Comparison of ENCODE assay signal across 1 cellular context in the genomic region with DNA sequence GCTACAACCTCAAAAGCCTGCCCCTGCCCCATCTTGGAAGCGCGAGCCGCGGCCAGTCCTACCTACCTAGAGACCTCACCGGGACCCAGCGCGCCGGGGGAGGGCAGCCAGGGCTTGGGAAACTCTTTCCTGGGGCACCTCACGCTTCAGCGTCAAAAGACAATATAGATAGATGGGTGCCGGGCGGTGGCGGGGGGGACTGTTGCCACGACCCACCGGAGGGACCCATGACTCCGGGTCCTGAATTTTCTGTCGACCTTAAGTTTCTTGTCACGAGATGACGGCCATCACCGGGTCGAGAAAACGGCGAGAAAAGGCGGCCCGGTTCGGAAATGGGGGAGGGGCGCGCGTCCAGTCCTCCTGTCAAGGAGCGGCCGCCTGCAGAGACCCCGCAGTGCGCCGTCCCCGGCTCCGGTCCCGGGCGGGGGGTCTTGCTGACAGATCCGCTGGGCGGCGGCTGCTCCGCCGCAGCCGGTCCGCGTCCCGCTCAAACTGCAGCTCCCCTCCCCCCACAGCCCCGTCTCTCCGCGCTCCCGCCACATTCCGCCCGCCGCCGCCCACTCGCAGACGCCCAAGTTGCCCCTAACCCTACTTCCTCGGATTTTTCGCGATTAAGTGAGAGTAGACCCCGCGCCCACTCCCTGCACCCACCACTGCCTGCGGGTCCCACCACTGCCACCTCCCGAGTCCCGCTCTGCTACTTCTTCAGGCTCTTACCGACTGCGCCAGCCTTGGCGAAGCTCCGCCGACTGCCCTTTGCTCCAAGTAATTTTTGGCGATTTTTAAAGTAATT.
TF ChIP-seq lines count a peak whose summit lies in the region.

No MANE protein-coding gene starts in this region.

TF ChIP-seq in HepG2, 621 proteins besides CTCF, POLR2A, EP300 and RAD21 (continued from another document):
- TF ChIP-seq, protein P1, sequence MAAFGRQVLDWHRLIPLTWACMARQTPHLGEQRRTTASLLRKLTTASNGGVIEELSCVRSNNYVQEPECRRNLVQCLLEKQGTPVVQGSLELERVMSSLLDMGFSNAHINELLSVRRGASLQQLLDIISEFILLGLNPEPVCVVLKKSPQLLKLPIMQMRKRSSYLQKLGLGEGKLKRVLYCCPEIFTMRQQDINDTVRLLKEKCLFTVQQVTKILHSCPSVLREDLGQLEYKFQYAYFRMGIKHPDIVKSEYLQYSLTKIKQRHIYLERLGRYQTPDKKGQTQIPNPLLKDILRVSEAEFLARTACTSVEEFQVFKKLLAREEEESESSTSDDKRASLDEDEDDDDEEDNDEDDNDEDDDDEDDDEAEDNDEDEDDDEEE (CRISPR knock-in tag; IDR thresholded peaks at IDR 0.05) = no peak
- TF ChIP-seq, protein P2, sequence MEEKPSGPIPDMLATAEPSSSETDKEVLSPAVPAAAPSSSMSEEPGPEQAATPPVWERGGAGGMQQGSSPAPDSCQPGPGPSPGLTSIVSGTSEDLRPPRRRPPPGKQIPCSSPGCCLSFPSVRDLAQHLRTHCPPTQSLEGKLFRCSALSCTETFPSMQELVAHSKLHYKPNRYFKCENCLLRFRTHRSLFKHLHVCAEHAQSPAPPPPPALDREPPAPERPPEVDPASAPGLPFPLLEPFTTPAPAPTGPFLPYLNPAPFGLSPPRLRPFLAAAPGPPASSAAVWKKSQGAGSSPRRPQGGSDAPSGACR (CRISPR knock-in tag; IDR thresholded peaks at IDR 0.05) = peak; percentile 9; the same call in 1 of the 2 replicates
- TF ChIP-seq ZBTB38 (CRISPR knock-in tag; IDR thresholded peaks at IDR 0.05) = peak; percentile 40; the same call in 1 of the 2 replicates
- peak; percentile 27 for TF ChIP-seq RBM39 (IDR thresholded peaks at IDR 0.05; ENCODE audit: low read depth, low read length, poor library complexity, severe bottlenecking)
- TF ChIP-seq HNF1B (CRISPR knock-in tag; IDR thresholded peaks at IDR 0.05) = no peak
- TF ChIP-seq, protein P3, sequence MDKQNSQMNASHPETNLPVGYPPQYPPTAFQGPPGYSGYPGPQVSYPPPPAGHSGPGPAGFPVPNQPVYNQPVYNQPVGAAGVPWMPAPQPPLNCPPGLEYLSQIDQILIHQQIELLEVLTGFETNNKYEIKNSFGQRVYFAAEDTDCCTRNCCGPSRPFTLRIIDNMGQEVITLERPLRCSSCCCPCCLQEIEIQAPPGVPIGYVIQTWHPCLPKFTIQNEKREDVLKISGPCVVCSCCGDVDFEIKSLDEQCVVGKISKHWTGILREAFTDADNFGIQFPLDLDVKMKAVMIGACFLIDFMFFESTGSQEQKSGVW (CRISPR knock-in tag; IDR thresholded peaks at IDR 0.05; ENCODE audit: borderline replicate concordance) = 0 out of 2 replicates have a peak, but pooled peaks have one; percentile 57
- TF ChIP-seq JUND (CRISPR knock-in tag; IDR thresholded peaks at IDR 0.05) = no peak
- no peak for TF ChIP-seq RELA (CRISPR knock-in tag; IDR thresholded peaks at IDR 0.05)
- no peak; the same call in 1 of the 2 replicates for TF ChIP-seq ZNF383 (CRISPR knock-in tag; IDR thresholded peaks at IDR 0.05; ENCODE audit: borderline replicate concordance)
- no peak; the same call in 1 of the 2 replicates for TF ChIP-seq ZNF747 (CRISPR knock-in tag; IDR thresholded peaks at IDR 0.05; ENCODE audit: borderline replicate concordance)
- peak; percentile 44; the same call in 1 of the 2 replicates for TF ChIP-seq KDM5A (IDR thresholded peaks at IDR 0.05; ENCODE audit: borderline replicate concordance, low read length)
- TF ChIP-seq CENPBD1 (CRISPR knock-in tag; IDR thresholded peaks at IDR 0.05; ENCODE audit: borderline replicate concordance, low read depth) = no peak
- no peak for TF ChIP-seq ZNF644 (CRISPR knock-in tag; IDR thresholded peaks at IDR 0.05; ENCODE audit: low read depth)
- no peak for TF ChIP-seq MAFK (conservative IDR thresholded peaks at IDR 0.05 in 1 of 2, IDR thresholded peaks at IDR 0.05 in 1 of 2; ENCODE audit: low read length in 2 of 2)
- 0 out of 2 replicates have a peak, but pooled peaks have one; percentile 13 for TF ChIP-seq THAP11 (CRISPR knock-in tag; IDR thresholded peaks at IDR 0.05)
- peak; percentile 57 for TF ChIP-seq HNRNPK (IDR thresholded peaks at IDR 0.05; ENCODE audit: low read depth, low read length, poor library complexity, severe bottlenecking)
- no peak for TF ChIP-seq ZNF101 (CRISPR knock-in tag; IDR thresholded peaks at IDR 0.05; ENCODE audit: borderline replicate concordance, low read depth)
- no peak for TF ChIP-seq THYN1 (CRISPR knock-in tag; IDR thresholded peaks at IDR 0.05; ENCODE audit: borderline replicate concordance, low read depth)
- TF ChIP-seq, protein P4, sequence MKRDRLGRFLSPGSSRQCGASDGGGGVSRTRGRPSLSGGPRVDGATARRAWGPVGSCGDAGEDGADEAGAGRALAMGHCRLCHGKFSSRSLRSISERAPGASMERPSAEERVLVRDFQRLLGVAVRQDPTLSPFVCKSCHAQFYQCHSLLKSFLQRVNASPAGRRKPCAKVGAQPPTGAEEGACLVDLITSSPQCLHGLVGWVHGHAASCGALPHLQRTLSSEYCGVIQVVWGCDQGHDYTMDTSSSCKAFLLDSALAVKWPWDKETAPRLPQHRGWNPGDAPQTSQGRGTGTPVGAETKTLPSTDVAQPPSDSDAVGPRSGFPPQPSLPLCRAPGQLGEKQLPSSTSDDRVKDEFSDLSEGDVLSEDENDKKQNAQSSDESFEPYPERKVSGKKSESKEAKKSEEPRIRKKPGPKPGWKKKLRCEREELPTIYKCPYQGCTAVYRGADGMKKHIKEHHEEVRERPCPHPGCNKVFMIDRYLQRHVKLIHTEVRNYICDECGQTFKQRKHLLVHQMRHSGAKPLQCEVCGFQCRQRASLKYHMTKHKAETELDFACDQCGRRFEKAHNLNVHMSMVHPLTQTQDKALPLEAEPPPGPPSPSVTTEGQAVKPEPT (CRISPR knock-in tag; IDR thresholded peaks at IDR 0.05; ENCODE audit: low read depth) = no peak
- TF ChIP-seq, protein P5, sequence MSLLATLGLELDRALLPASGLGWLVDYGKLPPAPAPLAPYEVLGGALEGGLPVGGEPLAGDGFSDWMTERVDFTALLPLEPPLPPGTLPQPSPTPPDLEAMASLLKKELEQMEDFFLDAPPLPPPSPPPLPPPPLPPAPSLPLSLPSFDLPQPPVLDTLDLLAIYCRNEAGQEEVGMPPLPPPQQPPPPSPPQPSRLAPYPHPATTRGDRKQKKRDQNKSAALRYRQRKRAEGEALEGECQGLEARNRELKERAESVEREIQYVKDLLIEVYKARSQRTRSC (CRISPR knock-in tag; IDR thresholded peaks at IDR 0.05; ENCODE audit: low read depth) = 0 out of 2 replicates have a peak, but pooled peaks have one; percentile 26
- no peak for TF ChIP-seq MAZ (IDR thresholded peaks at IDR 0.05; ENCODE audit: borderline replicate concordance, low read depth, low read length)
- TF ChIP-seq MAZ (CRISPR knock-in tag; IDR thresholded peaks at IDR 0.05; ENCODE audit: low read depth) = no peak; the same call in 1 of the 2 replicates
- TF ChIP-seq GATA4 (IDR thresholded peaks at IDR 0.05; ENCODE audit: borderline replicate concordance, low read depth) = no peak
- TF ChIP-seq KDM3A (CRISPR knock-in tag; IDR thresholded peaks at IDR 0.05; ENCODE audit: low read depth) = no peak
- TF ChIP-seq GATAD1 (CRISPR knock-in tag; IDR thresholded peaks at IDR 0.05) = no peak
- no peak for TF ChIP-seq ARNTL (CRISPR knock-in tag; IDR thresholded peaks at IDR 0.05)
- TF ChIP-seq ZFP82 (CRISPR knock-in tag; IDR thresholded peaks at IDR 0.05; ENCODE audit: borderline replicate concordance) = peak; percentile 62; the same call in 1 of the 2 replicates
- no peak for TF ChIP-seq ZFP36L1 (CRISPR knock-in tag; IDR thresholded peaks at IDR 0.05)
- no peak for TF ChIP-seq REXO4 (CRISPR knock-in tag; IDR thresholded peaks at IDR 0.05; ENCODE audit: borderline replicate concordance)
